In the genomic region with DNA sequence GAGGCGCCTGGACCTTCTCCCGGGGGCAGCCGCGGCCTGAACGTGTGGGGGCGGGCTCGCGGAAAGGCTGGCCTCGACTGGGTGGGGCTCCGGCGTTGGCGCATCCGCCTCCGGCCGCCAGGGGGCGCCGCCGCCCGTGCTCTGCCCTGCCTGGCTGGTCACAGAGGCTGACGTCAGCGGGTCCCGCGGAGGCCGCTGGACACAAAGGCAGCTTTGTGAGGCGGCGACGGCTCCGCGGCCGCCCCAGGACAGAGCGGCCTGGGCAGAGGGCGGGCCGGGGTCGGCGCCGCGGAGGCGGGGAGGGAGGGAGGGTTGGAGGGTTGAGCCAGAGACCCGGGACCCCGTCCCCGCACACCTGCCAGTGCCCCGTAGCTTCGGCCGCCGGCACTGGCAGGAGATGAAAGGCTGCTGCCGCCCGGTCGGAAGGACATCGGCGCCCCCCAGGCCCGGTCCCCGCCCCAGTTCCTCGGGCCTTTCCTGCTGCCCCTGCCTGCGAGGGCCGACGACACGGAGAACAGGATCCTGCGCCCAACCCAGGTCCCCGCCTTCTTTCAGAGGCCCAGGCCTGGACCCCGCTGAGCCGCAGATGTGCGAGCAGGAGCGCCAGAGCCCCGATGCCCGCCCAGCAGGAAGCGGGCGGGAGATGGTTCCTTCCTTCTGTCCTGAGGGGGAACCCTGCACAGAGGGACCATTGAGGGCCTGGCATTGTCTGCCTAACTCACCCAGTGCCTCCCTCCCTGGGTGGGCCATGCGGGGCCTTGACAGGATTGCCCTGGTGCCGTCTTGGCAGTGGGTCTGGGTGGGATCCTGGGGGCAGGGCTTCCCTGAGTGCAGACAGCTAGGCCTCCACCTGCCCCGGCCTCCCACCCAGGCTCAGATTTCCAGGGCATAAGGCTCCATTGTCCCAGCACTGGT, we compare ENCODE assay signal across 1 cellular context.
TF ChIP-seq lines count a peak whose summit lies in the region.

No MANE protein-coding gene starts in this region.

TF ChIP-seq in A549, 52 proteins besides CTCF, POLR2A, EP300 and RAD21 (continued from another document):
- TF ChIP-seq, protein P1, sequence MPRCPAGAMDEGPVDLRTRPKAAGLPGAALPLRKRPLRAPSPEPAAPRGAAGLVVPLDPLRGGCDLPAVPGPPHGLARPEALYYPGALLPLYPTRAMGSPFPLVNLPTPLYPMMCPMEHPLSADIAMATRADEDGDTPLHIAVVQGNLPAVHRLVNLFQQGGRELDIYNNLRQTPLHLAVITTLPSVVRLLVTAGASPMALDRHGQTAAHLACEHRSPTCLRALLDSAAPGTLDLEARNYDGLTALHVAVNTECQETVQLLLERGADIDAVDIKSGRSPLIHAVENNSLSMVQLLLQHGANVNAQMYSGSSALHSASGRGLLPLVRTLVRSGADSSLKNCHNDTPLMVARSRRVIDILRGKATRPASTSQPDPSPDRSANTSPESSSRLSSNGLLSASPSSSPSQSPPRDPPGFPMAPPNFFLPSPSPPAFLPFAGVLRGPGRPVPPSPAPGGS (IDR thresholded peaks at IDR 0.05) = peak; percentile 46; the same call in 1 of the 3 replicates
- TF ChIP-seq MYC (IDR thresholded peaks at IDR 0.05; ENCODE audit: borderline replicate concordance, low read length) (no peak), NPAS2 (CRISPR knock-in tag; IDR thresholded peaks at IDR 0.05; ENCODE audit: borderline replicate concordance) (no peak), TFCP2L1 (CRISPR knock-in tag; IDR thresholded peaks at IDR 0.05) (no peak), ZFP36 (IDR thresholded peaks at IDR 0.05; ENCODE audit: borderline replicate concordance, partially characterized antibody) (no peak), MAFK (IDR thresholded peaks at IDR 0.05; ENCODE audit: partially characterized antibody) (peak; percentile 19), JUN (IDR thresholded peaks at IDR 0.05) (peak in 1 of 2 experiments; percentile 89; a peak in 4 of 5 replicates), CEBPB (IDR thresholded peaks at IDR 0.05) (no peak), TP53 (CRISPR knock-in tag; IDR thresholded peaks at IDR 0.05) (no peak), JUNB (IDR thresholded peaks at IDR 0.05) (no peak), RARB (CRISPR knock-in tag; IDR thresholded peaks at IDR 0.05) (no peak), ESRRA (IDR thresholded peaks at IDR 0.05; ENCODE audit: borderline replicate concordance, low read length) (no peak), FOXS1 (CRISPR knock-in tag; IDR thresholded peaks at IDR 0.05) (no peak), RCOR1 (IDR thresholded peaks at IDR 0.05; ENCODE audit: low read depth, low read length) (no peak), NFE2L2 (conservative IDR thresholded peaks at IDR 0.05; ENCODE audit: low read length) (no peak), FOSL2 (IDR thresholded peaks at IDR 0.05) (no peak), FOSL2 (CRISPR knock-in tag; IDR thresholded peaks at IDR 0.05) (peak; percentile 26; the same call in 1 of the 2 replicates), FOSB (CRISPR knock-in tag; IDR thresholded peaks at IDR 0.05) (no peak), CBX2 (IDR thresholded peaks at IDR 0.05; ENCODE audit: borderline replicate concordance, low read depth) (no peak), EHF (CRISPR knock-in tag; IDR thresholded peaks at IDR 0.05) (no peak), SREBF2 (IDR thresholded peaks at IDR 0.05) (no peak), NR3C1 (IDR thresholded peaks at IDR 0.05) (no peak), ZSCAN20 (CRISPR knock-in tag; IDR thresholded peaks at IDR 0.05) (no peak)
- TF ChIP-seq, protein P2, sequence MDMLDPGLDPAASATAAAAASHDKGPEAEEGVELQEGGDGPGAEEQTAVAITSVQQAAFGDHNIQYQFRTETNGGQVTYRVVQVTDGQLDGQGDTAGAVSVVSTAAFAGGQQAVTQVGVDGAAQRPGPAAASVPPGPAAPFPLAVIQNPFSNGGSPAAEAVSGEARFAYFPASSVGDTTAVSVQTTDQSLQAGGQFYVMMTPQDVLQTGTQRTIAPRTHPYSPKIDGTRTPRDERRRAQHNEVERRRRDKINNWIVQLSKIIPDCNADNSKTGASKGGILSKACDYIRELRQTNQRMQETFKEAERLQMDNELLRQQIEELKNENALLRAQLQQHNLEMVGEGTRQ (IDR thresholded peaks at IDR 0.05) = no peak
- TF ChIP-seq, protein P3, sequence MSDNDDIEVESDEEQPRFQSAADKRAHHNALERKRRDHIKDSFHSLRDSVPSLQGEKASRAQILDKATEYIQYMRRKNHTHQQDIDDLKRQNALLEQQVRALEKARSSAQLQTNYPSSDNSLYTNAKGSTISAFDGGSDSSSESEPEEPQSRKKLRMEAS (IDR thresholded peaks at IDR 0.05) = 0 out of 2 replicates have a peak, but pooled peaks have one; percentile 37
- TF ChIP-seq, protein P4, sequence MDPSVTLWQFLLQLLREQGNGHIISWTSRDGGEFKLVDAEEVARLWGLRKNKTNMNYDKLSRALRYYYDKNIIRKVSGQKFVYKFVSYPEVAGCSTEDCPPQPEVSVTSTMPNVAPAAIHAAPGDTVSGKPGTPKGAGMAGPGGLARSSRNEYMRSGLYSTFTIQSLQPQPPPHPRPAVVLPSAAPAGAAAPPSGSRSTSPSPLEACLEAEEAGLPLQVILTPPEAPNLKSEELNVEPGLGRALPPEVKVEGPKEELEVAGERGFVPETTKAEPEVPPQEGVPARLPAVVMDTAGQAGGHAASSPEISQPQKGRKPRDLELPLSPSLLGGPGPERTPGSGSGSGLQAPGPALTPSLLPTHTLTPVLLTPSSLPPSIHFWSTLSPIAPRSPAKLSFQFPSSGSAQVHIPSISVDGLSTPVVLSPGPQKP (IDR thresholded peaks at IDR 0.05; ENCODE audit: low read depth, low read length) = no peak
- TF ChIP-seq, protein P5, sequence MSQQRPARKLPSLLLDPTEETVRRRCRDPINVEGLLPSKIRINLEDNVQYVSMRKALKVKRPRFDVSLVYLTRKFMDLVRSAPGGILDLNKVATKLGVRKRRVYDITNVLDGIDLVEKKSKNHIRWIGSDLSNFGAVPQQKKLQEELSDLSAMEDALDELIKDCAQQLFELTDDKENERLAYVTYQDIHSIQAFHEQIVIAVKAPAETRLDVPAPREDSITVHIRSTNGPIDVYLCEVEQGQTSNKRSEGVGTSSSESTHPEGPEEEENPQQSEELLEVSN (IDR thresholded peaks at IDR 0.05; ENCODE audit: borderline replicate concordance, low read depth) = 0 out of 2 replicates have a peak, but pooled peaks have one; percentile 30
- TF ChIP-seq, protein P6, sequence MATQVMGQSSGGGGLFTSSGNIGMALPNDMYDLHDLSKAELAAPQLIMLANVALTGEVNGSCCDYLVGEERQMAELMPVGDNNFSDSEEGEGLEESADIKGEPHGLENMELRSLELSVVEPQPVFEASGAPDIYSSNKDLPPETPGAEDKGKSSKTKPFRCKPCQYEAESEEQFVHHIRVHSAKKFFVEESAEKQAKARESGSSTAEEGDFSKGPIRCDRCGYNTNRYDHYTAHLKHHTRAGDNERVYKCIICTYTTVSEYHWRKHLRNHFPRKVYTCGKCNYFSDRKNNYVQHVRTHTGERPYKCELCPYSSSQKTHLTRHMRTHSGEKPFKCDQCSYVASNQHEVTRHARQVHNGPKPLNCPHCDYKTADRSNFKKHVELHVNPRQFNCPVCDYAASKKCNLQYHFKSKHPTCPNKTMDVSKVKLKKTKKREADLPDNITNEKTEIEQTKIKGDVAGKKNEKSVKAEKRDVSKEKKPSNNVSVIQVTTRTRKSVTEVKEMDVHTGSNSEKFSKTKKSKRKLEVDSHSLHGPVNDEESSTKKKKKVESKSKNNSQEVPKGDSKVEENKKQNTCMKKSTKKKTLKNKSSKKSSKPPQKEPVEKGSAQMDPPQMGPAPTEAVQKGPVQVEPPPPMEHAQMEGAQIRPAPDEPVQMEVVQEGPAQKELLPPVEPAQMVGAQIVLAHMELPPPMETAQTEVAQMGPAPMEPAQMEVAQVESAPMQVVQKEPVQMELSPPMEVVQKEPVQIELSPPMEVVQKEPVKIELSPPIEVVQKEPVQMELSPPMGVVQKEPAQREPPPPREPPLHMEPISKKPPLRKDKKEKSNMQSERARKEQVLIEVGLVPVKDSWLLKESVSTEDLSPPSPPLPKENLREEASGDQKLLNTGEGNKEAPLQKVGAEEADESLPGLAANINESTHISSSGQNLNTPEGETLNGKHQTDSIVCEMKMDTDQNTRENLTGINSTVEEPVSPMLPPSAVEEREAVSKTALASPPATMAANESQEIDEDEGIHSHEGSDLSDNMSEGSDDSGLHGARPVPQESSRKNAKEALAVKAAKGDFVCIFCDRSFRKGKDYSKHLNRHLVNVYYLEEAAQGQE (IDR thresholded peaks at IDR 0.05) = no peak
- TF ChIP-seq, protein P7, sequence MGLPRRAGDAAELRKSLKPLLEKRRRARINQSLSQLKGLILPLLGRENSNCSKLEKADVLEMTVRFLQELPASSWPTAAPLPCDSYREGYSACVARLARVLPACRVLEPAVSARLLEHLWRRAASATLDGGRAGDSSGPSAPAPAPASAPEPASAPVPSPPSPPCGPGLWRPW (IDR thresholded peaks at IDR 0.05) = no peak
